Comparison of ENCODE assay signal across 1 cellular context in genomic region chr22:22903781-22904192, GRCh38.
TF ChIP-seq lines count a peak whose summit lies in the region.
"Not testable (repeated sequence)": the region's sequence is repeated elsewhere in the genome, so short reads cannot be mapped to it uniquely, and the experiment has no call there.

No MANE protein-coding gene starts in this region.

TF ChIP-seq in K562, 482 proteins besides CTCF, POLR2A, EP300 and RAD21 (continued from another document):
- TF ChIP-seq ATF4 (CRISPR knock-in tag; IDR thresholded peaks at IDR 0.05) (peak; percentile 54; the same call in 1 of the 2 replicates), ZNF764 (CRISPR knock-in tag; IDR thresholded peaks at IDR 0.05; ENCODE audit: low read depth) (0 out of 2 replicates have a peak, but pooled peaks have one; percentile 46), SMAD3 (CRISPR knock-in tag; conservative IDR thresholded peaks at IDR 0.05) (0 out of 2 replicates have a peak, but pooled peaks have one; percentile 34), SETDB1 (IDR thresholded peaks at IDR 0.05; ENCODE audit: low read length) (peak; percentile 6), ZNF324 (CRISPR knock-in tag; IDR thresholded peaks at IDR 0.05) (0 out of 2 replicates have a peak, but pooled peaks have one; percentile 27), ELK1 (CRISPR knock-in tag; IDR thresholded peaks at IDR 0.05) (peak; percentile 39; the same call in 1 of the 2 replicates), E2F3 (CRISPR knock-in tag; IDR thresholded peaks at IDR 0.05) (peak; percentile 19; the same call in 1 of the 2 replicates), ZNF778 (CRISPR knock-in tag; IDR thresholded peaks at IDR 0.05) (0 out of 2 replicates have a peak, but pooled peaks have one; percentile 65), ZNF57 (CRISPR knock-in tag; IDR thresholded peaks at IDR 0.05) (0 out of 2 replicates have a peak, but pooled peaks have one; percentile 22), KLF1 (tag; IDR thresholded peaks at IDR 0.05) (0 out of 2 replicates have a peak, but pooled peaks have one; percentile 43), MAX (CRISPR knock-in tag; IDR thresholded peaks at IDR 0.05) (peak; percentile 17; the same call in 1 of the 2 replicates), HOMEZ (CRISPR knock-in tag; IDR thresholded peaks at IDR 0.05) (0 out of 2 replicates have a peak, but pooled peaks have one; percentile 62), JUNB (CRISPR knock-in tag; conservative IDR thresholded peaks at IDR 0.05) (peak; percentile 14; the same call in 1 of the 2 replicates), TEAD4 (CRISPR knock-in tag; IDR thresholded peaks at IDR 0.05; ENCODE audit: borderline replicate concordance) (0 out of 2 replicates have a peak, but pooled peaks have one; percentile 3), HMG20A (CRISPR knock-in tag; conservative IDR thresholded peaks at IDR 0.05) (peak; percentile 80; the same call in 1 of the 2 replicates), ZNF445 (CRISPR knock-in tag; IDR thresholded peaks at IDR 0.05; ENCODE audit: low read depth) (peak; percentile 71; the same call in 1 of the 2 replicates), MAZ (CRISPR knock-in tag; conservative IDR thresholded peaks at IDR 0.05 in 1 of 2, IDR thresholded peaks at IDR 0.05 in 1 of 2) (peak in 1 of 2 experiments; percentile 51; a peak in 2 of 4 replicates), ZNF695 (CRISPR knock-in tag; IDR thresholded peaks at IDR 0.05) (peak; percentile 81; the same call in 1 of the 2 replicates), TEAD1 (CRISPR knock-in tag; IDR thresholded peaks at IDR 0.05) (0 out of 4 replicates have a peak, but pooled peaks of 1 of the 2 experiments have one; percentile 12)
- TF ChIP-seq, protein P1, sequence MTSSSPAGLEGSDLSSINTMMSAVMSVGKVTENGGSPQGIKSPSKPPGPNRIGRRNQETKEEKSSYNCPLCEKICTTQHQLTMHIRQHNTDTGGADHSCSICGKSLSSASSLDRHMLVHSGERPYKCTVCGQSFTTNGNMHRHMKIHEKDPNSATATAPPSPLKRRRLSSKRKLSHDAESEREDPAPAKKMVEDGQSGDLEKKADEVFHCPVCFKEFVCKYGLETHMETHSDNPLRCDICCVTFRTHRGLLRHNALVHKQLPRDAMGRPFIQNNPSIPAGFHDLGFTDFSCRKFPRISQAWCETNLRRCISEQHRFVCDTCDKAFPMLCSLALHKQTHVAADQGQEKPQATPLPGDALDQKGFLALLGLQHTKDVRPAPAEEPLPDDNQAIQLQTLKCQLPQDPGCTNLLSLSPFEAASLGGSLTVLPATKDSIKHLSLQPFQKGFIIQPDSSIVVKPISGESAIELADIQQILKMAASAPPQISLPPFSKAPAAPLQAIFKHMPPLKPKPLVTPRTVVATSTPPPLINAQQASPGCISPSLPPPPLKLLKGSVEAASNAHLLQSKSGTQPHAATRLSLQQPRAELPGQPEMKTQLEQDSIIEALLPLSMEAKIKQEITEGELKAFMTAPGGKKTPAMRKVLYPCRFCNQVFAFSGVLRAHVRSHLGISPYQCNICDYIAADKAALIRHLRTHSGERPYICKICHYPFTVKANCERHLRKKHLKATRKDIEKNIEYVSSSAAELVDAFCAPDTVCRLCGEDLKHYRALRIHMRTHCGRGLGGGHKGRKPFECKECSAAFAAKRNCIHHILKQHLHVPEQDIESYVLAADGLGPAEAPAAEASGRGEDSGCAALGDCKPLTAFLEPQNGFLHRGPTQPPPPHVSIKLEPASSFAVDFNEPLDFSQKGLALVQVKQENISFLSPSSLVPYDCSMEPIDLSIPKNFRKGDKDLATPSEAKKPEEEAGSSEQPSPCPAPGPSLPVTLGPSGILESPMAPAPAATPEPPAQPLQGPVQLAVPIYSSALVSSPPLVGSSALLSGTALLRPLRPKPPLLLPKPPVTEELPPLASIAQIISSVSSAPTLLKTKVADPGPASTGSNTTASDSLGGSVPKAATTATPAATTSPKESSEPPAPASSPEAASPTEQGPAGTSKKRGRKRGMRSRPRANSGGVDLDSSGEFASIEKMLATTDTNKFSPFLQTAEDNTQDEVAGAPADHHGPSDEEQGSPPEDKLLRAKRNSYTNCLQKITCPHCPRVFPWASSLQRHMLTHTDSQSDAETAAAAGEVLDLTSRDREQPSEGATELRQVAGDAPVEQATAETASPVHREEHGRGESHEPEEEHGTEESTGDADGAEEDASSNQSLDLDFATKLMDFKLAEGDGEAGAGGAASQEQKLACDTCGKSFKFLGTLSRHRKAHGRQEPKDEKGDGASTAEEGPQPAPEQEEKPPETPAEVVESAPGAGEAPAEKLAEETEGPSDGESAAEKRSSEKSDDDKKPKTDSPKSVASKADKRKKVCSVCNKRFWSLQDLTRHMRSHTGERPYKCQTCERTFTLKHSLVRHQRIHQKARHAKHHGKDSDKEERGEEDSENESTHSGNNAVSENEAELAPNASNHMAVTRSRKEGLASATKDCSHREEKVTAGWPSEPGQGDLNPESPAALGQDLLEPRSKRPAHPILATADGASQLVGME (CRISPR knock-in tag; IDR thresholded peaks at IDR 0.05): peak; percentile 89
- TF ChIP-seq, protein P2, sequence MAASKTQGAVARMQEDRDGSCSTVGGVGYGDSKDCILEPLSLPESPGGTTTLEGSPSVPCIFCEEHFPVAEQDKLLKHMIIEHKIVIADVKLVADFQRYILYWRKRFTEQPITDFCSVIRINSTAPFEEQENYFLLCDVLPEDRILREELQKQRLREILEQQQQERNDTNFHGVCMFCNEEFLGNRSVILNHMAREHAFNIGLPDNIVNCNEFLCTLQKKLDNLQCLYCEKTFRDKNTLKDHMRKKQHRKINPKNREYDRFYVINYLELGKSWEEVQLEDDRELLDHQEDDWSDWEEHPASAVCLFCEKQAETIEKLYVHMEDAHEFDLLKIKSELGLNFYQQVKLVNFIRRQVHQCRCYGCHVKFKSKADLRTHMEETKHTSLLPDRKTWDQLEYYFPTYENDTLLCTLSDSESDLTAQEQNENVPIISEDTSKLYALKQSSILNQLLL (CRISPR knock-in tag; IDR thresholded peaks at IDR 0.05; ENCODE audit: borderline replicate concordance): peak; percentile 36; the same call in 1 of the 2 replicates
- TF ChIP-seq, protein P3, sequence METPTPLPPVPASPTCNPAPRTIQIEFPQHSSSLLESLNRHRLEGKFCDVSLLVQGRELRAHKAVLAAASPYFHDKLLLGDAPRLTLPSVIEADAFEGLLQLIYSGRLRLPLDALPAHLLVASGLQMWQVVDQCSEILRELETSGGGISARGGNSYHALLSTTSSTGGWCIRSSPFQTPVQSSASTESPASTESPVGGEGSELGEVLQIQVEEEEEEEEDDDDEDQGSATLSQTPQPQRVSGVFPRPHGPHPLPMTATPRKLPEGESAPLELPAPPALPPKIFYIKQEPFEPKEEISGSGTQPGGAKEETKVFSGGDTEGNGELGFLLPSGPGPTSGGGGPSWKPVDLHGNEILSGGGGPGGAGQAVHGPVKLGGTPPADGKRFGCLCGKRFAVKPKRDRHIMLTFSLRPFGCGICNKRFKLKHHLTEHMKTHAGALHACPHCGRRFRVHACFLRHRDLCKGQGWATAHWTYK (CRISPR knock-in tag; IDR thresholded peaks at IDR 0.05): peak; percentile 88
- TF ChIP-seq, protein P4, sequence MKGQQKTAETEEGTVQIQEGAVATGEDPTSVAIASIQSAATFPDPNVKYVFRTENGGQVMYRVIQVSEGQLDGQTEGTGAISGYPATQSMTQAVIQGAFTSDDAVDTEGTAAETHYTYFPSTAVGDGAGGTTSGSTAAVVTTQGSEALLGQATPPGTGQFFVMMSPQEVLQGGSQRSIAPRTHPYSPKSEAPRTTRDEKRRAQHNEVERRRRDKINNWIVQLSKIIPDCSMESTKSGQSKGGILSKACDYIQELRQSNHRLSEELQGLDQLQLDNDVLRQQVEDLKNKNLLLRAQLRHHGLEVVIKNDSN (CRISPR knock-in tag; IDR thresholded peaks at IDR 0.05): 0 out of 2 replicates have a peak, but pooled peaks have one; percentile 39
- TF ChIP-seq, protein P5, sequence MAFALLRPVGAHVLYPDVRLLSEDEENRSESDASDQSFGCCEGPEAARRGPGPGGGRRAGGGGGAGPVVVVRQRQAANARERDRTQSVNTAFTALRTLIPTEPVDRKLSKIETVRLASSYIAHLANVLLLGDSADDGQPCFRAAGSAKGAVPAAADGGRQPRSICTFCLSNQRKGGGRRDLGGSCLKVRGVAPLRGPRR (CRISPR knock-in tag; IDR thresholded peaks at IDR 0.05): 0 out of 2 replicates have a peak, but pooled peaks have one; percentile 70
- TF ChIP-seq, protein P6, sequence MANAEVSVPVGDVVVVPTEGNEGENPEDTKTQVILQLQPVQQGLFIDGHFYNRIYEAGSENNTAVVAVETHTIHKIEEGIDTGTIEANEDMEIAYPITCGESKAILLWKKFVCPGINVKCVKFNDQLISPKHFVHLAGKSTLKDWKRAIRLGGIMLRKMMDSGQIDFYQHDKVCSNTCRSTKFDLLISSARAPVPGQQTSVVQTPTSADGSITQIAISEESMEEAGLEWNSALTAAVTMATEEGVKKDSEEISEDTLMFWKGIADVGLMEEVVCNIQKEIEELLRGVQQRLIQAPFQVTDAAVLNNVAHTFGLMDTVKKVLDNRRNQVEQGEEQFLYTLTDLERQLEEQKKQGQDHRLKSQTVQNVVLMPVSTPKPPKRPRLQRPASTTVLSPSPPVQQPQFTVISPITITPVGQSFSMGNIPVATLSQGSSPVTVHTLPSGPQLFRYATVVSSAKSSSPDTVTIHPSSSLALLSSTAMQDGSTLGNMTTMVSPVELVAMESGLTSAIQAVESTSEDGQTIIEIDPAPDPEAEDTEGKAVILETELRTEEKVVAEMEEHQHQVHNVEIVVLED (CRISPR knock-in tag; IDR thresholded peaks at IDR 0.05): 0 out of 2 replicates have a peak, but pooled peaks have one; percentile 28
- TF ChIP-seq, protein P7, sequence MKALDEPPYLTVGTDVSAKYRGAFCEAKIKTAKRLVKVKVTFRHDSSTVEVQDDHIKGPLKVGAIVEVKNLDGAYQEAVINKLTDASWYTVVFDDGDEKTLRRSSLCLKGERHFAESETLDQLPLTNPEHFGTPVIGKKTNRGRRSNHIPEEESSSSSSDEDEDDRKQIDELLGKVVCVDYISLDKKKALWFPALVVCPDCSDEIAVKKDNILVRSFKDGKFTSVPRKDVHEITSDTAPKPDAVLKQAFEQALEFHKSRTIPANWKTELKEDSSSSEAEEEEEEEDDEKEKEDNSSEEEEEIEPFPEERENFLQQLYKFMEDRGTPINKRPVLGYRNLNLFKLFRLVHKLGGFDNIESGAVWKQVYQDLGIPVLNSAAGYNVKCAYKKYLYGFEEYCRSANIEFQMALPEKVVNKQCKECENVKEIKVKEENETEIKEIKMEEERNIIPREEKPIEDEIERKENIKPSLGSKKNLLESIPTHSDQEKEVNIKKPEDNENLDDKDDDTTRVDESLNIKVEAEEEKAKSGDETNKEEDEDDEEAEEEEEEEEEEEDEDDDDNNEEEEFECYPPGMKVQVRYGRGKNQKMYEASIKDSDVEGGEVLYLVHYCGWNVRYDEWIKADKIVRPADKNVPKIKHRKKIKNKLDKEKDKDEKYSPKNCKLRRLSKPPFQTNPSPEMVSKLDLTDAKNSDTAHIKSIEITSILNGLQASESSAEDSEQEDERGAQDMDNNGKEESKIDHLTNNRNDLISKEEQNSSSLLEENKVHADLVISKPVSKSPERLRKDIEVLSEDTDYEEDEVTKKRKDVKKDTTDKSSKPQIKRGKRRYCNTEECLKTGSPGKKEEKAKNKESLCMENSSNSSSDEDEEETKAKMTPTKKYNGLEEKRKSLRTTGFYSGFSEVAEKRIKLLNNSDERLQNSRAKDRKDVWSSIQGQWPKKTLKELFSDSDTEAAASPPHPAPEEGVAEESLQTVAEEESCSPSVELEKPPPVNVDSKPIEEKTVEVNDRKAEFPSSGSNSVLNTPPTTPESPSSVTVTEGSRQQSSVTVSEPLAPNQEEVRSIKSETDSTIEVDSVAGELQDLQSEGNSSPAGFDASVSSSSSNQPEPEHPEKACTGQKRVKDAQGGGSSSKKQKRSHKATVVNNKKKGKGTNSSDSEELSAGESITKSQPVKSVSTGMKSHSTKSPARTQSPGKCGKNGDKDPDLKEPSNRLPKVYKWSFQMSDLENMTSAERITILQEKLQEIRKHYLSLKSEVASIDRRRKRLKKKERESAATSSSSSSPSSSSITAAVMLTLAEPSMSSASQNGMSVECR (CRISPR knock-in tag; IDR thresholded peaks at IDR 0.05): peak; percentile 14; the same call in 1 of the 2 replicates
- TF ChIP-seq TEAD4 (IDR thresholded peaks at IDR 0.05; ENCODE audit: low read length): not testable (repeated sequence)
